ENCODE assay signal across 24 cellular contexts in the genomic region with DNA sequence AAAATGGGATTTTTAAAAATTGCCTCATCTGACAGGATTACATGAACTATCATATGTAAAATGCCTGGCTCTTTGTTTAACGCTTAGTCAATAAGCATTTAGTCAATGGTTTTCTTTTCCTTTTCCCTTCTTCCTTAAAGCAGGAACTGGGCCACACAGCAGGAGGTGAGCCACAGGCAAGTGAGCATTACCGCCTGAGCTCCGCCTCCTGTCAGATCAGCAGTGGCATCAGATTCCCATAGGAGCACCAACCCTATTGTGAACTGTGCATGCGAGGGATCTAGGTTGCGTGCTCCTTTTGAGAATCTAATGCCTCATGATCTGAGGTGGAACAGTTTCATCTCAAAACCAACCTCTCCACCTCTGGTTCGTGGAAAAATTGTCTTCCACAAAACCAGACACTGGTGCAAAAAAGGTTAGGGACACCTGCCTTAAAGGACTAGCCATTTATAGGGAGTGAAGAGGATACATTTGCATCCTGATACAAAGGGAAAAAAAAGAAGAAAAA.
DNase-seq lines count a peak whose midpoint lies in the region; ATAC-seq, FAIRE-seq and TF ChIP-seq lines count a peak whose summit lies in the region.
"Had no signal": no experiment of that assay in that cellular context is flagged by ENCODE, and none has a peak within 500 bp of the region (broad histone marks: within the 10 kb centered on the region; RNA-seq: fewer than 3 reads in every experiment).

No MANE protein-coding gene starts in this region.

- intact Hi-C loops in A673 (cut with micrococcal nuclease; ENCODE audit: unreplicated experiment) (no loop called here), esophagus muscularis mucosa (cut with DNase I) (no loop called here)

- H3K4me3 ChIP-seq in A673 (ENCODE audit: low read depth, low read length, poor library complexity, severe bottlenecking): no peak overlapping the region
- no peak overlapping the region for H3K4me3 ChIP-seq in esophagus muscularis mucosa
- H3K4me3 ChIP-seq: K562, Peyer's patch, SJCRH30 had no signal

- no peak for TF ChIP-seq POLR2A in esophagus muscularis mucosa (IDR thresholded peaks at IDR 0.05; ENCODE audit: low read depth)

- no peak for TF ChIP-seq CTCF in A673 (conservative IDR thresholded peaks at IDR 0.05; ENCODE audit: low read depth, low read length)
- TF ChIP-seq CTCF in esophagus muscularis mucosa (IDR thresholded peaks at IDR 0.05): no peak
- no peak for TF ChIP-seq CTCF in GM13977 (IDR thresholded peaks at IDR 0.05; ENCODE audit: extremely low read depth, insufficient read depth, missing control alignments)

- H3K9me3 ChIP-seq in A673 (ENCODE audit: low read depth, low read length, poor library complexity, severe bottlenecking): no peaks in the 10 kb centered on the region
- H3K9me3 ChIP-seq in esophagus muscularis mucosa: no peaks in the 10 kb centered on the region
- H3K9me3 ChIP-seq: Peyer's patch, SJCRH30 had no signal

- H3K36me3 ChIP-seq in A673 (ENCODE audit: insufficient read depth, low read length, poor library complexity, severe bottlenecking) (no peaks in the 10 kb centered on the region), esophagus muscularis mucosa (no peaks in the 10 kb centered on the region)
- H3K36me3 ChIP-seq: Peyer's patch, SJCRH30 had no signal

- H3K36me3 Mint-ChIP-seq in activated naive CD4-positive, alpha-beta T cell treated with anti-CD3 and anti-CD28 coated beads, Interleukin-2, amount 50 U/mL, for 72 hours: peaks cover 0 to 4% of the 10 kb centered on the region in 2 donors
- H3K36me3 Mint-ChIP-seq: T-cell had no signal

- TF ChIP-seq EP300 in esophagus muscularis mucosa (IDR thresholded peaks at IDR 0.05): no peak

- in situ Hi-C loops in GM13977 (cut with MboI; ENCODE audit: low pct_unique_long_range_greater_than_20kb, low sequenced_read_pairs, unreplicated experiment): no loop called here

- POLR2A ChIA-PET in A673 (lab: Charles Lee; ENCODE audit: low non-redundant PET): no interaction called here

- no TSS peak for BruUV-seq in A673 (replicated peaks; lab: Mats Ljungman, UMichigan)

- no peaks in the 10 kb centered on the region for H3K27me3 ChIP-seq in A673 (replicated peaks; ENCODE audit: insufficient read depth, low read depth, low read length, poor library complexity)
- no peaks in the 10 kb centered on the region for H3K27me3 ChIP-seq in esophagus muscularis mucosa
- H3K27me3 ChIP-seq: Peyer's patch, SJCRH30 had no signal

- H3K9me3 Mint-ChIP-seq in activated naive CD4-positive, alpha-beta T cell treated with anti-CD3 and anti-CD28 coated beads, Interleukin-2, amount 50 U/mL, for 72 hours: peaks cover 0 to 4% of the 10 kb centered on the region in 2 donors
- H3K9me3 Mint-ChIP-seq: T-helper 2 cell treated with Interferon-gamma antibody and Interleukin-4, amounts not matched to agents 5 μg/mL and 100 μg/mL, for 36 hours had no signal

- WGBS in esophagus muscularis mucosa: 90% methylated on average over 6 of the region's 6 CpGs

- no peak overlapping the region for H3K27ac ChIP-seq in A673 (ENCODE audit: low read depth, low read length, poor library complexity, severe bottlenecking)
- no peak overlapping the region for H3K27ac ChIP-seq in esophagus muscularis mucosa (replicated peaks in 1 of 4)
- H3K27ac ChIP-seq: 22Rv1, C4-2B, Peyer's patch, SJCRH30 had no signal

- ATAC-seq in activated naive CD4-positive, alpha-beta T cell treated with anti-CD3 and anti-CD28 coated beads, Interleukin-2, amount 50 U/mL, for 72 hours: no peak
- ATAC-seq in GM18511 (IDR thresholded peaks at IDR 0.05; ENCODE audit: unreplicated experiment): no peak
- ATAC-seq: HepG2, K562, T-cell had no signal

- DNase-seq in DMS153 (lab: John Stamatoyannopoulos, UW): peak; percentile 23
- DNase-seq in DMS153 treated with DMSO at 0.1 percent for 48 hours (lab: John Stamatoyannopoulos, UW; ENCODE audit: unreplicated experiment): no peak
- peak; percentile 28 for DNase-seq in A673 (ENCODE audit: low spot score)
- no peak for DNase-seq in HTR-8/SVneo (ENCODE audit: insufficient read length, low spot score)
- DNase-seq in esophagus muscularis mucosa (ENCODE audit: extremely low spot score): peak; percentile 60
- DNase-seq in GM13977 (ENCODE audit: low spot score): no peak
- DNase-seq in activated naive CD4-positive, alpha-beta T cell treated with anti-CD3 and anti-CD28 coated beads, Interleukin-2, amount 50 U/mL, for 72 hours (ENCODE audit: low spot score in 2 of 2): no peak
- DNase-seq: H7; MM.1S; NCI-H1048; NCI-H1417 treated with DMSO at 0.1 percent for 48 hours; NCI-H1930; NCI-H446; NCI-H774; NK-92 treated with Interleukin-12 subunit alpha and Interleukin-12 subunit beta, amount 100 ng/mL, for 24 hours; Peyer's patch; SJCRH30; T-cell had no signal

- H3K27ac Mint-ChIP-seq in activated naive CD4-positive, alpha-beta T cell treated with anti-CD3 and anti-CD28 coated beads, Interleukin-2, amount 50 U/mL, for 72 hours: no peak overlapping the region
- H3K27ac Mint-ChIP-seq: T-cell; T-helper 2 cell treated with Interferon-gamma antibody and Interleukin-4, amounts not matched to agents 5 μg/mL and 100 μg/mL, for 36 hours had no signal

- H3K4me1 ChIP-seq in A673 (ENCODE audit: insufficient read depth, low read length, poor library complexity, severe bottlenecking) (no peaks in the 10 kb centered on the region), esophagus muscularis mucosa (no peaks in the 10 kb centered on the region)
- H3K4me1 ChIP-seq: Peyer's patch, SJCRH30 had no signal

- CTCF ChIA-PET in A673 (lab: Charles Lee): no interaction called here

- FAIRE-seq in HTR-8/SVneo (lab: Jason Lieb, UNC): peak; percentile 31
- FAIRE-seq: HepG2, K562 had no signal

Comparison
In these comparisons a context has a peak if more than half of its experiments do, and no peak if none do; other contexts are left out.
1. DNase-seq: peak in DMS153 (single experiment), A673 (single experiment) and esophagus muscularis mucosa (single experiment); none in DMS153 treated with DMSO at 0.1 percent for 48 hours (single experiment), HTR-8/SVneo (single experiment), GM13977 (single experiment) and activated naive CD4-positive, alpha-beta T cell treated with anti-CD3 and anti-CD28 coated beads, Interleukin-2, amount 50 U/mL, for 72 hours (0 of 2).